In the genomic region with DNA sequence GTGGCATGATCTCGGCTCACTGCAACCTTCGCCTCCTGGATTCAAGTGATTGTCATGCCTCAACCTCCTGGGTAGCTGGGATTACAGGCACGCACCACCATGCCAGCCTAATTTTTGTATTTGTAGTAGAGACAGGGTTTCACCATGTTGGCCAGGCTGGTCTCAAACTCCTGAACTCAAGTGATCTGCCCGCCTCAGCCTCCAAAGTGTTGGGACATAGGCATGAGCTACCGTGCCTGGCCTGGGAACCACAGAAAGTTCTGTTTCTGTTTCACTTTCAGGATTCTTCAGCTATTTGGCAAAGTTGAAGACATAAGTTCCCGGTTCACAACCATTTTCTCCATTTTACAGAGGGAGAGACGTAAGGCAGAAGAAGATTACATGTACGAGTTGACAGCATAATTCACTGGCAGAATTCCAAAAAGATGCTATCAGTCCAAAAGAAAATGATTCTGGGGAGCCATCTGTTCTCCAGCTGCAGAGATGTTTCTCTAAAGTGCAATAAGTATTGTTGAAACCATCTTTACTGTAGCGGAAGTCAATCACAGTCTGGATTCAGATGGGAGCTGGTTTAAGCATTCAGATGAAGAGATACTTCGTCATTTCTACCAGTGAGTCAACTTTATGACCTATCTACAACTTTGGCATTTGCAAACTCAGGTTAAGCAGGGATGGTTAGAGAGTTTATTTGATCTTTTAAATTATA, we compare ENCODE assay signal across 8 cellular contexts. TPM values are rescaled to one million over a fixed set of nuclear protein-coding genes. Genes with fewer than 3 reads are reported as not detected.
DNase-seq lines count a peak whose midpoint lies in the region; ATAC-seq and TF ChIP-seq lines count a peak whose summit lies in the region.

No MANE protein-coding gene starts in this region.

- H3K27me3 Mint-ChIP-seq in activated T-helper 2 cell treated with anti-CD3 and anti-CD28 coated beads, Interferon-gamma antibody, Interleukin-2, Interleukin-4, amounts not matched to agents 10 μg/mL and 5 μg/mL and 100 μg/mL, durations not matched to agents 14 hours and 24 hours and 36 hours (ENCODE audit: low read depth) = no peaks in the 10 kb centered on the region
- no peaks in the 10 kb centered on the region for H3K27me3 Mint-ChIP-seq in endothelial cell (ENCODE audit: unreplicated experiment)

- DNase-seq in KBM-7 = peak; percentile 67
- peak; percentile 37 for DNase-seq in activated T-helper 2 cell treated with anti-CD3 and anti-CD28 coated beads, Interferon-gamma antibody, Interleukin-2, Interleukin-4, amounts not matched to agents 10 μg/mL and 5 μg/mL and 100 μg/mL, durations not matched to agents 14 hours and 24 hours and 36 hours (ENCODE audit: low spot score)
- no peak for DNase-seq in HK-2 (ENCODE audit: unreplicated experiment)
- DNase-seq in endothelial cell (ENCODE audit: low spot score) = no peak

- intact Hi-C loops in activated T-helper 2 cell treated with anti-CD3 and anti-CD28 coated beads, Interferon-gamma antibody, Interleukin-2, Interleukin-4, amounts not matched to agents 10 μg/mL and 5 μg/mL and 100 μg/mL, durations not matched to agents 14 hours and 24 hours and 36 hours (cut with micrococcal nuclease) = no loop called here

- no peak overlapping the region for H3K4me3 ChIP-seq in BLaER1 treated with 17β-estradiol and CSF1 and Interleukin-3, amounts not matched to agents 10 nM and 100 nM
- peak overlapping the region; percentile 6 to 47 for H3K4me3 ChIP-seq in muscle layer of duodenum (ENCODE audit: low read depth in 1 of 2, low read length in 2 of 2)

- H4K20me1 ChIP-seq in BLaER1 treated with 17β-estradiol and CSF1 and Interleukin-3, amounts not matched to agents 10 nM and 100 nM = no peaks in the 10 kb centered on the region

- no peaks in the 10 kb centered on the region for H3K36me3 ChIP-seq in BLaER1 treated with 17β-estradiol and CSF1 and Interleukin-3, amounts not matched to agents 10 nM and 100 nM
- no peaks in the 10 kb centered on the region for H3K36me3 ChIP-seq in muscle layer of duodenum (ENCODE audit: control insufficient read depth in 1 of 2, insufficient read depth in 2 of 2, low read length in 2 of 2)

- in situ Hi-C loops in KBM-7 (cut with MboI; ENCODE audit: low pct_unique_long_range_greater_than_20kb, low sequenced_read_pairs) = no loop called here

- 0 out of 22 replicates have a peak overlapping the region, but pooled peaks of 1 of the 11 experiments have one; percentile 15 for H3K27ac ChIP-seq in BLaER1 treated with 17β-estradiol and CSF1 and Interleukin-3, amounts not matched to agents 10 nM and 100 nM
- H3K27ac ChIP-seq in muscle layer of duodenum (ENCODE audit: low read length) = no peak overlapping the region

- no peak overlapping the region for H3K9ac ChIP-seq in BLaER1 treated with 17β-estradiol and CSF1 and Interleukin-3, amounts not matched to agents 10 nM and 100 nM

- H3K9me3 Mint-ChIP-seq in activated T-helper 2 cell treated with anti-CD3 and anti-CD28 coated beads, Interferon-gamma antibody, Interleukin-2, Interleukin-4, amounts not matched to agents 10 μg/mL and 5 μg/mL and 100 μg/mL, durations not matched to agents 14 hours and 24 hours and 36 hours = no peaks in the 10 kb centered on the region
- H3K9me3 Mint-ChIP-seq in endothelial cell (ENCODE audit: unreplicated experiment) = no peaks in the 10 kb centered on the region

- peak overlapping the region; percentile 74 for H3K27ac Mint-ChIP-seq in activated T-helper 2 cell treated with anti-CD3 and anti-CD28 coated beads, Interferon-gamma antibody, Interleukin-2, Interleukin-4, amounts not matched to agents 10 μg/mL and 5 μg/mL and 100 μg/mL, durations not matched to agents 14 hours and 24 hours and 36 hours
- H3K27ac Mint-ChIP-seq in endothelial cell (ENCODE audit: unreplicated experiment) = no peak overlapping the region

- H3K36me3 Mint-ChIP-seq in activated T-helper 2 cell treated with anti-CD3 and anti-CD28 coated beads, Interferon-gamma antibody, Interleukin-2, Interleukin-4, amounts not matched to agents 10 μg/mL and 5 μg/mL and 100 μg/mL, durations not matched to agents 14 hours and 24 hours and 36 hours (ENCODE audit: low read depth) = no peaks in the 10 kb centered on the region
- H3K36me3 Mint-ChIP-seq in endothelial cell (ENCODE audit: low read depth, unreplicated experiment) = no peaks in the 10 kb centered on the region

- TF ChIP-seq CTCF in endothelial cell (IDR thresholded peaks at IDR 0.05; ENCODE audit: unreplicated experiment) = no peak

- H3K4me1 ChIP-seq in BLaER1 treated with 17β-estradiol and CSF1 and Interleukin-3, amounts not matched to agents 10 nM and 100 nM = peaks cover 0 to 26% (median 13%) of the 10 kb centered on the region in 10 experiments; a peak in 16 of 20 replicates
- no peaks in the 10 kb centered on the region for H3K4me1 ChIP-seq in muscle layer of duodenum (ENCODE audit: control insufficient read depth in 1 of 2, insufficient read depth in 2 of 2, low read length in 2 of 2)

- H3K4me1 Mint-ChIP-seq in activated T-helper 2 cell treated with anti-CD3 and anti-CD28 coated beads, Interferon-gamma antibody, Interleukin-2, Interleukin-4, amounts not matched to agents 10 μg/mL and 5 μg/mL and 100 μg/mL, durations not matched to agents 14 hours and 24 hours and 36 hours (ENCODE audit: low read depth) = peaks cover 14% of the 10 kb centered on the region
- peaks cover 4% of the 10 kb centered on the region for H3K4me1 Mint-ChIP-seq in endothelial cell (ENCODE audit: unreplicated experiment)

- ATAC-seq in GM21825 (IDR thresholded peaks at IDR 0.05; ENCODE audit: unreplicated experiment) (no peak), GM21390 (IDR thresholded peaks at IDR 0.05; ENCODE audit: unreplicated experiment) (no peak)

- H3K9me3 ChIP-seq in BLaER1 treated with 17β-estradiol and CSF1 and Interleukin-3, amounts not matched to agents 10 nM and 100 nM (replicated peaks in 1 of 11) = no peaks in the 10 kb centered on the region
- no peaks in the 10 kb centered on the region for H3K9me3 ChIP-seq in muscle layer of duodenum (ENCODE audit: control insufficient read depth in 1 of 2, low read length in 2 of 2)

- peak overlapping the region in 6 of 11 experiments; percentile 11 to 48 (median 28); a peak in 9 of 22 replicates for H3K4me2 ChIP-seq in BLaER1 treated with 17β-estradiol and CSF1 and Interleukin-3, amounts not matched to agents 10 nM and 100 nM

- no peaks in the 10 kb centered on the region for H3K27me3 ChIP-seq in BLaER1 treated with 17β-estradiol and CSF1 and Interleukin-3, amounts not matched to agents 10 nM and 100 nM
- H3K27me3 ChIP-seq in muscle layer of duodenum (ENCODE audit: low read depth, low read length) = no peaks in the 10 kb centered on the region

- peak overlapping the region; percentile 43 for H3K4me3 Mint-ChIP-seq in activated T-helper 2 cell treated with anti-CD3 and anti-CD28 coated beads, Interferon-gamma antibody, Interleukin-2, Interleukin-4, amounts not matched to agents 10 μg/mL and 5 μg/mL and 100 μg/mL, durations not matched to agents 14 hours and 24 hours and 36 hours (ENCODE audit: low read depth)
- no peak overlapping the region for H3K4me3 Mint-ChIP-seq in endothelial cell (ENCODE audit: unreplicated experiment)

RNA-seq across cellular contexts. Expression of a gene that starts 8.1 kb away (rescaled TPM):
- 74.1 and 78.3 TPM in 2 replicates for total RNA-seq in activated T-helper 2 cell treated with anti-CD3 and anti-CD28 coated beads, Interferon-gamma antibody, Interleukin-2, Interleukin-4, amounts not matched to agents 10 μg/mL and 5 μg/mL and 100 μg/mL, durations not matched to agents 14 hours and 24 hours and 36 hours
- total RNA-seq in endothelial cell (ENCODE audit: unreplicated experiment) = 46.5 TPM

RNA-seq across cellular contexts. Expression of a gene that starts 39.6 kb away (rescaled TPM):
- total RNA-seq in activated T-helper 2 cell treated with anti-CD3 and anti-CD28 coated beads, Interferon-gamma antibody, Interleukin-2, Interleukin-4, amounts not matched to agents 10 μg/mL and 5 μg/mL and 100 μg/mL, durations not matched to agents 14 hours and 24 hours and 36 hours = 132 and 135 TPM in 2 replicates
- 68.7 TPM for total RNA-seq in endothelial cell (ENCODE audit: unreplicated experiment)

Comparison
In these comparisons a context has a peak if more than half of its experiments do, and no peak if none do; other contexts are left out.
1. H3K4me3 ChIP-seq: peak in muscle layer of duodenum (2 of 2); none in BLaER1 treated with 17β-estradiol and CSF1 and Interleukin-3, amounts not matched to agents 10 nM and 100 nM (0 of 10).
2. DNase-seq: peak in KBM-7 (single experiment) and activated T-helper 2 cell treated with anti-CD3 and anti-CD28 coated beads, Interferon-gamma antibody, Interleukin-2, Interleukin-4, amounts not matched to agents 10 μg/mL and 5 μg/mL and 100 μg/mL, durations not matched to agents 14 hours and 24 hours and 36 hours (single experiment); none in HK-2 (single experiment) and endothelial cell (single experiment).